Comparison of ENCODE assay signal across 2 cellular contexts in genomic region chr6:144877118-144877517, GRCh38.
TF ChIP-seq lines count a peak whose summit lies in the region.

No MANE protein-coding gene starts in this region.

TF ChIP-seq in HepG2, 621 proteins besides CTCF, POLR2A, EP300 and RAD21 (continued from another document and continues in another):
- TF ChIP-seq ZBTB25 (CRISPR knock-in tag; IDR thresholded peaks at IDR 0.05) = no peak
- TF ChIP-seq HNF1A (IDR thresholded peaks at IDR 0.05; ENCODE audit: low read depth) = no peak
- TF ChIP-seq HNF1A (CRISPR knock-in tag; IDR thresholded peaks at IDR 0.05; ENCODE audit: borderline replicate concordance) = no peak
- TF ChIP-seq ZMYM2 (CRISPR knock-in tag; IDR thresholded peaks at IDR 0.05) = no peak
- no peak for TF ChIP-seq GFI1 (CRISPR knock-in tag; IDR thresholded peaks at IDR 0.05; ENCODE audit: borderline replicate concordance)
- TF ChIP-seq, protein P1, sequence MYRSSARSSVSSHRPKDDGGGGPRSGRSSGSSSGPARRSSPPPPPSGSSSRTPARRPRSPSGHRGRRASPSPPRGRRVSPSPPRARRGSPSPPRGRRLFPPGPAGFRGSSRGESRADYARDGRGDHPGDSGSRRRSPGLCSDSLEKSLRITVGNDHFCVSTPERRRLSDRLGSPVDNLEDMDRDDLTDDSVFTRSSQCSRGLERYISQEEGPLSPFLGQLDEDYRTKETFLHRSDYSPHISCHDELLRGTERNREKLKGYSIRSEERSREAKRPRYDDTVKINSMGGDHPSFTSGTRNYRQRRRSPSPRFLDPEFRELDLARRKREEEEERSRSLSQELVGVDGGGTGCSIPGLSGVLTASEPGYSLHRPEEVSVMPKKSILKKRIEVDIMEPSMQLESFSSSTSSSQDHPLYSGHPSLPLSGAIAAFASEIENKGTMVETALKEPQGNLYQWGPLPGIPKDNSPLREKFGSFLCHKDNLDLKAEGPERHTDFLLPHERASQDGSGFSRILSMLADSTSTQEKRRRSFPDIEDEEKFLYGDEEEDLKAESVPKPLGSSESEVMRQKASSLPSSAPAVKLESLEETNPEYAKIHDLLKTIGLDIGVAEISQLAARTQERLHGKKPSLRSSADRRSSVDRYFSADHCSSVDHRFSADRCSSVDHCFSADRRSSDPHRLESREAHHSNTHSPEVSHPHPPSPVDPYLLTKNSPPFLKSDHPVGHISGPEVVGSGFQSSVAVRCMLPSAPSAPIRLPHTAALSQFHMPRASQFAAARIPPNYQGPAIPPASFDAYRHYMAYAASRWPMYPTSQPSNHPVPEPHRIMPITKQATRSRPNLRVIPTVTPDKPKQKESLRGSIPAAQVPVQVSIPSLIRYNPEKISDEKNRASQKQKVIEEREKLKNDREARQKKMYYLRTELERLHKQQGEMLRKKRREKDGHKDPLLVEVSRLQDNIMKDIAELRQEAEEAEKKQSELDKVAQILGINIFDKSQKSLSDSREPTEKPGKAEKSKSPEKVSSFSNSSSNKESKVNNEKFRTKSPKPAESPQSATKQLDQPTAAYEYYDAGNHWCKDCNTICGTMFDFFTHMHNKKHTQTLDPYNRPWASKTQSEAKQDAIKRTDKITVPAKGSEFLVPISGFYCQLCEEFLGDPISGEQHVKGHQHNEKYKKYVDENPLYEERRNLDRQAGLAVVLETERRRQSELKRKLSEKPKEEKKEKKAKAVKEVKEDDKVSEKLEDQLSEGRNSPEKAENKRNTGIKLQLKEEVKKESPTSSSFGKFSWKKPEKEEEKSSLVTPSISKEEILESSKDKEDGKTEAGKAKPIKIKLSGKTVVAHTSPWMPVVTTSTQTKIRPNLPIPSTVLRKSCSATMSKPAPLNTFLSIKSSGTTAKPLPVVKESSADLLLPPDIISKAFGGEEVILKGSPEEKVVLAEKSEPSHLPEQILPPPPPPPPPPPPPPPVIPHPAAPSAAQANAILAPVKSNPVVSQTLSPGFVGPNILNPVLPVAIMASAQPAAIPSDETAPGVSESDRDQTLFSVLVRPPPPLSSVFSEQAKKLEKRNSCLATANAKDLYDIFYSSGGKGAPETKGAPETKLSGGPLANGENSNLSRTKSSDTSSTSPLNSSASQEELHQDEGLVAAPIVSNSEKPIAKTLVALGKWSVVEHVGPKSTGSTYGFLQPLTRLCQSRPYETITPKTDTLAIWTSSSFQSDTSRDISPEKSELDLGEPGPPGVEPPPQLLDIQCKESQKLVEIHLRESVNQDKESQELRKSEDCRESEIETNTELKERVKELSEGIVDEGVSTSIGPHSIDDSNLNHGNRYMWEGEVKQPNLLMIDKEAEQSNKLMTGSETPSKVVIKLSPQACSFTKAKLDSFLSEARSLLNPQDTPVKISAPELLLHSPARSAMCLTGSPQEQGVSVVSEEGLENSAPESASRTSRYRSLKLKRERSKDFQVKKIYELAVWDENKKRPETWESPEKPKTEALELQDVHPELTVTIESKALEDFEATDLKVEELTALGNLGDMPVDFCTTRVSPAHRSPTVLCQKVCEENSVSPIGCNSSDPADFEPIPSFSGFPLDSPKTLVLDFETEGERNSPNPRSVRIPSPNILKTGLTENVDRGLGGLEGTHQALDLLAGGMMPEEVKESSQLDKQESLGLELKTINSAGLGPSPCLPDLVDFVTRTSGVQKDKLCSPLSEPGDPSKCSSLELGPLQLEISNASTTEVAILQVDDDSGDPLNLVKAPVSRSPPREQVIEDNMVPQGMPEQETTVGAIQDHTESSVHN (CRISPR knock-in tag; IDR thresholded peaks at IDR 0.05) = no peak
- TF ChIP-seq, protein P2, sequence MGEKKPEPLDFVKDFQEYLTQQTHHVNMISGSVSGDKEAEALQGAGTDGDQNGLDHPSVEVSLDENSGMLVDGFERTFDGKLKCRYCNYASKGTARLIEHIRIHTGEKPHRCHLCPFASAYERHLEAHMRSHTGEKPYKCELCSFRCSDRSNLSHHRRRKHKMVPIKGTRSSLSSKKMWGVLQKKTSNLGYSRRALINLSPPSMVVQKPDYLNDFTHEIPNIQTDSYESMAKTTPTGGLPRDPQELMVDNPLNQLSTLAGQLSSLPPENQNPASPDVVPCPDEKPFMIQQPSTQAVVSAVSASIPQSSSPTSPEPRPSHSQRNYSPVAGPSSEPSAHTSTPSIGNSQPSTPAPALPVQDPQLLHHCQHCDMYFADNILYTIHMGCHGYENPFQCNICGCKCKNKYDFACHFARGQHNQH (CRISPR knock-in tag; IDR thresholded peaks at IDR 0.05) = no peak

TF ChIP-seq in K562, 482 proteins besides CTCF, POLR2A, EP300 and RAD21 (continued from another document):
- no peak for TF ChIP-seq PTRF (tag; IDR thresholded peaks at IDR 0.05)
- TF ChIP-seq NUFIP1 (IDR thresholded peaks at IDR 0.05; ENCODE audit: partially characterized antibody) = no peak
- no peak for TF ChIP-seq MNT (conservative IDR thresholded peaks at IDR 0.05)
- peak; percentile 57; the same call in 1 of the 2 replicates for TF ChIP-seq C11orf30 (IDR thresholded peaks at IDR 0.05; ENCODE audit: low read depth)
- TF ChIP-seq PRPF4 (IDR thresholded peaks at IDR 0.05; ENCODE audit: insufficient read depth, low read depth, low read length, poor library complexity, severe bottlenecking) = no peak
- peak; percentile 34 for TF ChIP-seq MAFF (IDR thresholded peaks at IDR 0.05; ENCODE audit: low read length)
- no peak for TF ChIP-seq SRSF3 (IDR thresholded peaks at IDR 0.05; ENCODE audit: insufficient read depth, low read length)
- TF ChIP-seq ZNF316 (IDR thresholded peaks at IDR 0.05) = peak; percentile 67
- TF ChIP-seq SAFB (IDR thresholded peaks at IDR 0.05; ENCODE audit: borderline replicate concordance, low read depth, low read length) = no peak
- peak; percentile 73; the same call in 1 of the 2 replicates for TF ChIP-seq MCM3 (IDR thresholded peaks at IDR 0.05)
- TF ChIP-seq PCBP2 (IDR thresholded peaks at IDR 0.05; ENCODE audit: low read depth, low read length, poor library complexity, severe bottlenecking) = no peak
- no peak for TF ChIP-seq ZNF140 (CRISPR knock-in tag; IDR thresholded peaks at IDR 0.05)
- no peak for TF ChIP-seq NCOA1 (IDR thresholded peaks at IDR 0.05; ENCODE audit: low read depth)
- no peak for TF ChIP-seq NCOA2 (IDR thresholded peaks at IDR 0.05; ENCODE audit: partially characterized antibody in 2 of 2)
- TF ChIP-seq MTA1 (IDR thresholded peaks at IDR 0.05; ENCODE audit: borderline replicate concordance) = no peak
